In genomic region chr2:237593596-237594310, GRCh38 we compare ENCODE assay signal across 22 cellular contexts. TPM values are rescaled to one million over a fixed set of nuclear protein-coding genes. Genes with fewer than 3 reads are reported as not detected.
A peak's percentile ranks its signal among the peaks of the same experiment; 100 is the strongest.
DNase-seq lines count a peak whose midpoint lies in the region; ATAC-seq, FAIRE-seq and TF ChIP-seq lines count a peak whose summit lies in the region.
"Had no signal": no experiment of that assay in that cellular context is flagged by ENCODE, and none has a peak within 500 bp of the region (broad histone marks: within the 10 kb centered on the region; RNA-seq: fewer than 3 reads in every experiment).

No MANE protein-coding gene starts in this region.

- no peak for ATAC-seq in right lobe of liver
- no peak for ATAC-seq in PC-3
- ATAC-seq: pancreas had no signal

- H3K27ac ChIP-seq in right lobe of liver (peak overlapping the region in 2 of 3 donors; percentile 72 to 79), stomach (peak overlapping the region; percentile 32 to 88 (median 73)), PC-3 (ENCODE audit: low read length) (no peak overlapping the region)
- H3K27ac ChIP-seq: 22Rv1, HL-60 had no signal

- no peaks in the 10 kb centered on the region for H4K20me1 ChIP-seq in PC-3 (ENCODE audit: low read length)

- no peak overlapping the region for H3K9ac ChIP-seq in PC-3 (ENCODE audit: low read length)

- no peak overlapping the region for H3K4me3 ChIP-seq in right lobe of liver
- H3K4me3 ChIP-seq in stomach: no peak overlapping the region
- H3K4me3 ChIP-seq in PC-3 (ENCODE audit: low read length): no peak overlapping the region
- H3K4me3 ChIP-seq: pancreas had no signal

- H3F3A ChIP-seq in PC-3 (ENCODE audit: low read length, unreplicated experiment): no peaks in the 10 kb centered on the region

- CTCF ChIA-PET in PC-3 (lab: Charles Lee): no interaction called here

- FAIRE-seq in RCC 7860 (lab: Jason Lieb, UNC): no peak
- FAIRE-seq: G401.6, islet of Langerhans, pancreas had no signal

- TF ChIP-seq POLR2A in right lobe of liver (IDR thresholded peaks at IDR 0.05) (no peak), stomach (IDR thresholded peaks at IDR 0.05) (no peak)

- no peak for TF ChIP-seq EP300 in stomach (IDR thresholded peaks at IDR 0.05)

- H3K27me3 ChIP-seq in right lobe of liver (no peaks in the 10 kb centered on the region), stomach (no peaks in the 10 kb centered on the region), PC-3 (ENCODE audit: low read length) (no peaks in the 10 kb centered on the region)
- H3K27me3 ChIP-seq: pancreas had no signal

- no peaks in the 10 kb centered on the region for H3K9me2 ChIP-seq in PC-3 (replicated peaks; ENCODE audit: low read length)

- no peaks in the 10 kb centered on the region for H3K36me3 ChIP-seq in right lobe of liver
- H3K36me3 ChIP-seq in stomach: no peaks in the 10 kb centered on the region
- no peaks in the 10 kb centered on the region for H3K36me3 ChIP-seq in PC-3 (ENCODE audit: low read depth, low read length)
- H3K36me3 ChIP-seq: pancreas had no signal

- POLR2A ChIA-PET in PC-3 (lab: Charles Lee; ENCODE audit: unreplicated experiment): no interaction called here

- peaks cover 0 to 26% (median 12%) of the 10 kb centered on the region in 4 donors for H3K4me1 ChIP-seq in right lobe of liver
- H3K4me1 ChIP-seq in stomach: peaks cover 25 to 63% (median 37%) of the 10 kb centered on the region in 4 donors
- peaks cover 8% of the 10 kb centered on the region for H3K4me1 ChIP-seq in PC-3 (ENCODE audit: insufficient read depth, low read length)

- TF ChIP-seq CTCF in right lobe of liver (IDR thresholded peaks at IDR 0.05) (no peak), stomach (IDR thresholded peaks at IDR 0.05) (no peak), PC-3 (conservative IDR thresholded peaks at IDR 0.05; ENCODE audit: low read depth, low read length) (no peak)

- DNase-seq in DMS 273 (lab: John Stamatoyannopoulos, UW; ENCODE audit: unreplicated experiment) (peak; percentile 32), DMS 273 treated with DMSO at 0.1 percent for 48 hours (lab: John Stamatoyannopoulos, UW) (no peak), SK-N-DZ (ENCODE audit: low spot score) (peak; percentile 62), right lobe of liver (no peak), stomach (no peak), RCC 7860 (ENCODE audit: low spot score) (no peak), putamen (ENCODE audit: low spot score) (no peak), PC-3 (no peak)
- DNase-seq: activated CD4-positive, CD25-positive, alpha-beta regulatory T cell treated with anti-CD3 and anti-CD28 coated beads, Interleukin-2, amount 50 U/mL, for 72 hours; activated CD8-positive, alpha-beta memory T cell treated with anti-CD3 and anti-CD28 coated beads, Interleukin-2, amount 50 U/mL, for 48 hours; activated naive CD4-positive, alpha-beta T cell treated with anti-CD3 and anti-CD28 coated beads, Interleukin-2, amount 10 ng/mL, durations not matched to agents 7 days and 5 days; CD8-positive, alpha-beta memory T cell; Kasumi-1; NCI-H1417 treated with DMSO at 0.1 percent for 48 hours; T-helper 1 cell had no signal

- intact Hi-C loops in right lobe of liver (cut with DNase I) (loop anchor here (5.0 to 10.0 kb wide), 2 partner anchors 149 to 151 kb away; no protein-coding TSS in a partner anchor), stomach (cut with DNase I; ENCODE audit: low total_unique reads) (no loop called here), PC-3 (cut with micrococcal nuclease) (loop anchor here (10.0 kb wide), 1 partner anchor 71 kb away; no protein-coding TSS in a partner anchor)

- H2AFZ ChIP-seq in PC-3 (ENCODE audit: low read length): no peak overlapping the region

- WGBS in right lobe of liver (ENCODE audit: insufficient coverage, low coverage, low lambda C conversion rate, missing lambda C conversion rate): 88% methylated on average over 3 of the region's 16 CpGs
- WGBS in stomach, 5 donors: 87 to 93% (median 91%) methylated on average over 5 to 16 of the region's 16 CpGs

- no peaks in the 10 kb centered on the region for H3K9me3 ChIP-seq in right lobe of liver
- H3K9me3 ChIP-seq in stomach: no peaks in the 10 kb centered on the region
- no peaks in the 10 kb centered on the region for H3K9me3 ChIP-seq in PC-3 (ENCODE audit: low read length)
- H3K9me3 ChIP-seq: pancreas had no signal

- BruUV-seq in PC-3 (replicated peaks; lab: Mats Ljungman, UMichigan): no TSS peak

- peaks cover 14% of the 10 kb centered on the region for H3K79me2 ChIP-seq in PC-3 (ENCODE audit: low read length)

- H3K4me2 ChIP-seq in PC-3 (ENCODE audit: low read length): no peak overlapping the region

RNA-seq across cellular contexts. Expression of gene RAB17, which starts 3.2 kb away (rescaled TPM):
- not detected in 2 replicates for polyA plus RNA-seq in SK-N-DZ (2014; cell fraction: cytosol; rRNA removed)
- polyA plus RNA-seq in SK-N-DZ (2014; cell fraction: nucleus; rRNA removed): not detected in 2 replicates
- total RNA-seq in right lobe of liver (100 to 1,000 TPM in 2 of 6 experiments, 10 to 100 TPM in 4; 57.5 to 129 (median 77.9) TPM), stomach (100 to 1,000 TPM in 2 of 5 donors, 10 to 100 TPM in 2, 1 to 10 TPM in 1; 8.8 to 187 (median 25.6) TPM), PC-3 (2014; rRNA removed) (28.9 and 52.2 TPM in 2 replicates)
- polyA plus RNA-seq in stomach: 10 to 100 TPM; 38.8 to 83.8 (median 62.9) TPM
- total RNA-seq: CD8-positive, alpha-beta memory T cell had no signal
- polyA plus RNA-seq: CD8-positive, alpha-beta memory T cell had no signal

RNA-seq across cellular contexts. Expression of gene PRLH, which starts 27.4 kb away (rescaled TPM):
- not detected in 2 replicates for polyA plus RNA-seq in SK-N-DZ (2014; cell fraction: cytosol; rRNA removed)
- not detected in 2 replicates for polyA plus RNA-seq in SK-N-DZ (2014; cell fraction: nucleus; rRNA removed)
- total RNA-seq in right lobe of liver: not detected
- not detected for total RNA-seq in stomach
- not detected for polyA plus RNA-seq in stomach
- not detected in 2 replicates for total RNA-seq in PC-3 (2014; rRNA removed)
- total RNA-seq: CD8-positive, alpha-beta memory T cell; fibroblast of villous mesenchyme; mucosa of gallbladder; pancreas had no signal
- polyA plus RNA-seq: CD8-positive, alpha-beta memory T cell; pancreas had no signal

RNA-seq across cellular contexts. Expression of gene LRRFIP1, which starts 33.6 kb away (rescaled TPM):
- polyA plus RNA-seq in SK-N-DZ (2014; cell fraction: cytosol; rRNA removed): 16.2 and 21.1 TPM in 2 replicates
- polyA plus RNA-seq in SK-N-DZ (2014; cell fraction: nucleus; rRNA removed): 26.0 and 29.8 TPM in 2 replicates
- total RNA-seq in right lobe of liver: 10 to 100 TPM; 29.4 to 56.3 (median 49.7) TPM
- total RNA-seq in stomach: 100 to 1,000 TPM; 126 to 201 (median 152) TPM
- 10 to 100 TPM; 31.6 to 43.7 (median 40.6) TPM for polyA plus RNA-seq in stomach
- 87.8 and 106 TPM in 2 replicates for total RNA-seq in PC-3 (2014; rRNA removed)

Comparison
In these comparisons a context has a peak if more than half of its experiments do, and no peak if none do; other contexts are left out.
1. DNase-seq: peak in DMS 273 (single experiment) and SK-N-DZ (single experiment); none in DMS 273 treated with DMSO at 0.1 percent for 48 hours (single experiment), right lobe of liver (0 of 3), stomach (single experiment), RCC 7860 (single experiment), putamen (single experiment) and PC-3 (single experiment).